ENCODE assay signal across 8 cellular contexts in the genomic region with DNA sequence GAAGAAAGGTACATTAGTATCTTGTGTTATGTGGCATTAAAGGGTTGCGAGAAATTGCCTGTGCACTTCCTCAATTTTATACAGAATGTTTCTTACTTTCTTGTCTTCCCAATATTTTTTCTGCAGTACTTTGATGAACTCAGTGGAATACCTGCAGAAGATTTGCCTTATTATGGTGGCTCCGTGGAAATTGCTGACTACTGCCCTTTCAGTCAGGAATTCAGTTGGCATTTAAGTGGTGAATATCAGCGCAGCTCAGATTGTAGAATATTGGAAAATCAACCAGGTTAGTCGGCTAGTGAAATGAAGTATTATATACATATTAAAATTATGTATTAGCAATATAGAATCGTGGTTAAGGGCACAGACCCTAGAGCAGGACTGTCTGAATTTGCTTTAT.
"Had no signal": no experiment of that assay in that cellular context is flagged by ENCODE, and none has a peak within 500 bp of the region (broad histone marks: within the 10 kb centered on the region; RNA-seq: fewer than 3 reads in every experiment).

No MANE protein-coding gene starts in this region.

- FAIRE-seq: HTR-8/SVneo had no signal

- DNase-seq: IMR-90, Karpas-422, Kasumi-1, KBM-7, KG1 had no signal

- H3K4me2 ChIP-seq: KMS-11 had no signal

- H3K9ac ChIP-seq: KMS-11 had no signal

- H3K27ac ChIP-seq: HL-60, KMS-11 had no signal
